ENCODE assay signal across 20 cellular contexts in genomic region chr3:11650391-11650790, GRCh38.
"Had no signal": no experiment of that assay in that cellular context is flagged by ENCODE, and none has a peak within 500 bp of the region (broad histone marks: within the 10 kb centered on the region; RNA-seq: fewer than 3 reads in every experiment).

No MANE protein-coding gene starts in this region.

- H3K27ac Mint-ChIP-seq: naive B cell; natural killer cell treated with Interleukin-12 subunit alpha and Interleukin-12 subunit beta and Interleukin-15 and Interleukin-18, amount 100 ng/mL, for 72 hours; neural progenitor cell; progenitor cell of endocrine pancreas; stimulated activated naive B cell treated with anti-CD40 and anti-IgM and Interleukin-4, amounts not matched to agents 10 μg/mL and 1 μg/mL and 100 μg/mL, for 72 hours; stimulated activated naive CD8-positive, alpha-beta T cell treated with anti-CD3 and anti-CD28 coated beads, Interleukin-15, Interleukin-2, amounts not matched to agents 100 ng/mL and 50 ng/mL, for 24 hours had no signal

- H3K36me3 ChIP-seq: neural progenitor cell, right lobe of liver, thoracic aorta, tibial nerve, upper lobe of left lung had no signal

- H3K4me3 ChIP-seq: dorsolateral prefrontal cortex, lung, mucosa of descending colon, neural progenitor cell, right lobe of liver, thoracic aorta, tibial nerve, upper lobe of left lung had no signal

- H3K9me3 ChIP-seq: mucosa of descending colon, right lobe of liver, thoracic aorta, tibial nerve, upper lobe of left lung had no signal

- H3K27me3 Mint-ChIP-seq: memory B cell; naive B cell; progenitor cell of endocrine pancreas; stimulated activated naive CD8-positive, alpha-beta T cell treated with anti-CD3 and anti-CD28 coated beads, Interleukin-15, Interleukin-2, amounts not matched to agents 100 ng/mL and 50 ng/mL, for 24 hours had no signal

- H3K36me3 Mint-ChIP-seq: memory B cell; naive B cell; natural killer cell treated with Interleukin-12 subunit alpha and Interleukin-12 subunit beta and Interleukin-15 and Interleukin-18, amount 100 ng/mL, for 72 hours; neural progenitor cell; stimulated activated naive B cell treated with anti-CD40 and anti-IgM and Interleukin-4, amounts not matched to agents 10 μg/mL and 1 μg/mL and 100 μg/mL, for 72 hours had no signal

- H3K4me3 Mint-ChIP-seq: memory B cell; naive B cell; natural killer cell treated with Interleukin-12 subunit alpha and Interleukin-12 subunit beta and Interleukin-15 and Interleukin-18, amount 100 ng/mL, for 72 hours; neural progenitor cell; stimulated activated naive B cell treated with anti-CD40 and anti-IgM and Interleukin-4, amounts not matched to agents 10 μg/mL and 1 μg/mL and 100 μg/mL, for 72 hours; stimulated activated naive CD8-positive, alpha-beta T cell treated with anti-CD3 and anti-CD28 coated beads, Interleukin-15, Interleukin-2, amounts not matched to agents 100 ng/mL and 50 ng/mL, for 24 hours had no signal

- H3K4me1 ChIP-seq: parathyroid adenoma, right lobe of liver had no signal

- ATAC-seq: left lobe of liver; mucosa of descending colon; natural killer cell treated with Interleukin-12 subunit alpha and Interleukin-12 subunit beta and Interleukin-15 and Interleukin-18, amount 100 ng/mL, for 72 hours; right lobe of liver; stimulated activated naive B cell treated with anti-CD40 and anti-IgM and Interleukin-4, amounts not matched to agents 10 μg/mL and 1 μg/mL and 100 μg/mL, for 72 hours had no signal

- DNase-seq: dorsolateral prefrontal cortex; effector CD4-positive, alpha-beta T cell; mucosa of descending colon; naive B cell; right lobe of liver; small intestine; stimulated activated CD4-positive, alpha-beta T cell treated with anti-CD3 and anti-CD28 coated beads, Interleukin-15, amount 100 ng/mL, for 24 hours; stimulated activated CD4-positive, alpha-beta T cell treated with anti-CD3 and anti-CD28 coated beads, Interleukin-2, amount 100 ng/mL, for 48 hours; stimulated activated naive B cell treated with anti-CD40 and anti-IgM and Interleukin-4, amounts not matched to agents 10 μg/mL and 1 μg/mL and 100 μg/mL, for 72 hours; upper lobe of left lung had no signal

- H3K27me3 ChIP-seq: dorsolateral prefrontal cortex, neural progenitor cell, right lobe of liver, tibial nerve, upper lobe of left lung had no signal

- H3K27ac ChIP-seq: dorsolateral prefrontal cortex, neural progenitor cell, parathyroid adenoma, right lobe of liver, thoracic aorta, upper lobe of left lung had no signal

- H3K9me3 Mint-ChIP-seq: memory B cell; naive B cell; natural killer cell treated with Interleukin-12 subunit alpha and Interleukin-12 subunit beta and Interleukin-15 and Interleukin-18, amount 100 ng/mL, for 72 hours; neural progenitor cell; stimulated activated naive B cell treated with anti-CD40 and anti-IgM and Interleukin-4, amounts not matched to agents 10 μg/mL and 1 μg/mL and 100 μg/mL, for 72 hours; stimulated activated naive CD8-positive, alpha-beta T cell treated with anti-CD3 and anti-CD28 coated beads, Interleukin-15, Interleukin-2, amounts not matched to agents 100 ng/mL and 50 ng/mL, for 24 hours had no signal
